12 cellular contexts compared by ENCODE assay signal in the genomic region with DNA sequence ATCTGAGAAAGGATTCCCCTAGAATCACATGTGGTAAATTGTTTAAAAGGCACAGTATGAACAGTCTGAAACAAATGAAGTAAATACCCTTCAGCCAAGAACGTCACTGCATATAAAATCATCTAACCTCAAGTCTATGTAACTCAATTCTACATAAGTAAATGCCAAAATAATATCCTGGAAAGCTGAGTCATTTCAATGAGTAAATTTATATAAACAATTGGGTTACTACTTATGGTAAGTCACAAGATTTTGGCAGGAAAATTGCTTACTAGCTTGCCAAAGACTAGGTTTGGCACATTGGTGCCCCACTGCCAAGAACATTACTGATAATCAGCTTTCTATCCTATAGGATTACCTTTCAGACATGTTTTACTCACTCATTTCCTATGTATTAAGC.
DNase-seq lines count a peak whose midpoint lies in the region; TF ChIP-seq lines count a peak whose summit lies in the region.
"Had no signal": no experiment of that assay in that cellular context is flagged by ENCODE, and none has a peak within 500 bp of the region (broad histone marks: within the 10 kb centered on the region; RNA-seq: fewer than 3 reads in every experiment).

No MANE protein-coding gene starts in this region.

- TF ChIP-seq CTCF in epithelial cell of esophagus (IDR thresholded peaks at IDR 0.05; ENCODE audit: insufficient read depth, low read depth, low read length, missing control alignments), result no peak

- H3K4me3 ChIP-seq in epithelial cell of esophagus (ENCODE audit: low read length) (no peak overlapping the region), skeletal muscle cell (ENCODE audit: low read depth, low read length) (no peak overlapping the region)

- DNase-seq in GM03348 (ENCODE audit: low spot score), result peak; percentile 25
- peak; percentile 50 for DNase-seq in RKO (ENCODE audit: low spot score)
- peak; percentile 88 for DNase-seq in epithelial cell of esophagus (ENCODE audit: low read depth)
- peak; percentile 83 for DNase-seq in skeletal muscle cell (ENCODE audit: low read depth)
- DNase-seq in GOT3 (lab: John Stamatoyannopoulos, UW), result no peak
- DNase-seq in NCI-H69 (lab: John Stamatoyannopoulos, UW), result no peak
- DNase-seq in SKM-1 treated with dmso at 0.1 percent for 144 hours (lab: John Stamatoyannopoulos, UW; ENCODE audit: unreplicated experiment), result no peak
- DNase-seq: activated CD8-positive, alpha-beta memory T cell treated with anti-CD3 and anti-CD28 coated beads, Interleukin-2, amount 50 U/mL, for 48 hours; caudate nucleus; DMS79 treated with DMSO at 0.1 percent for 48 hours; NCI-H187; T1000 had no signal

Comparison
In these comparisons a context has a peak if more than half of its experiments do, and no peak if none do; other contexts are left out.
1. DNase-seq: peak in GM03348 (single experiment), RKO (single experiment), epithelial cell of esophagus (single experiment) and skeletal muscle cell (single experiment); none in GOT3 (single experiment), NCI-H69 (single experiment) and SKM-1 treated with dmso at 0.1 percent for 144 hours (single experiment).